ENCODE assay signal across 23 cellular contexts in genomic region chr9:136316271-136316751, GRCh38. TPM values are rescaled to one million over a fixed set of nuclear protein-coding genes. Genes with fewer than 3 reads are reported as not detected.
A peak's percentile ranks its signal among the peaks of the same experiment; 100 is the strongest.
DNase-seq lines count a peak whose midpoint lies in the region; ATAC-seq and TF ChIP-seq lines count a peak whose summit lies in the region.
"Had no signal": no experiment of that assay in that cellular context is flagged by ENCODE, and none has a peak within 500 bp of the region (broad histone marks: within the 10 kb centered on the region; RNA-seq: fewer than 3 reads in every experiment).

No MANE protein-coding gene starts in this region.

- no peaks in the 10 kb centered on the region for H3K27me3 Mint-ChIP-seq in activated CD4-positive, alpha-beta T cell treated with anti-CD3 and anti-CD28 coated beads, Interleukin-2, amount 10 ng/mL, durations not matched to agents 7 days and 5 days
- peaks cover 2% of the 10 kb centered on the region for H3K27me3 Mint-ChIP-seq in T-helper 2 cell treated with Interferon-gamma antibody and Interleukin-4, amounts not matched to agents 5 μg/mL and 100 μg/mL, for 36 hours (ENCODE audit: low read depth)
- H3K27me3 Mint-ChIP-seq in effector memory CD8-positive, alpha-beta T cell = no peaks in the 10 kb centered on the region

- no peaks in the 10 kb centered on the region for H3K36me3 Mint-ChIP-seq in activated CD4-positive, alpha-beta T cell treated with anti-CD3 and anti-CD28 coated beads, Interleukin-2, amount 10 ng/mL, durations not matched to agents 7 days and 5 days (ENCODE audit: low read depth)
- no peaks in the 10 kb centered on the region for H3K36me3 Mint-ChIP-seq in T-helper 2 cell treated with Interferon-gamma antibody and Interleukin-4, amounts not matched to agents 5 μg/mL and 100 μg/mL, for 36 hours (ENCODE audit: low read depth)
- peaks cover 25% of the 10 kb centered on the region for H3K36me3 Mint-ChIP-seq in effector memory CD8-positive, alpha-beta T cell (ENCODE audit: insufficient read depth)

- no peak for DNase-seq in activated CD4-positive, alpha-beta T cell treated with anti-CD3 and anti-CD28 coated beads, Interleukin-2, amount 10 ng/mL, durations not matched to agents 7 days and 5 days
- DNase-seq in activated CD4-positive, alpha-beta T cell treated with anti-CD3 and anti-CD28 coated beads, Interleukin-2, amount 50 U/mL, for 4 hours = no peak
- DNase-seq in T-helper 2 cell treated with Interferon-gamma antibody and Interleukin-4, amounts not matched to agents 5 μg/mL and 100 μg/mL, for 36 hours (ENCODE audit: low spot score) = no peak
- peak; percentile 73 to 82 (median 74) for DNase-seq in effector memory CD8-positive, alpha-beta T cell
- peak; percentile 17 for DNase-seq in stimulated activated CD8-positive, alpha-beta memory T cell treated with anti-CD3 and anti-CD28 coated beads, Interleukin-12 subunit alpha, Interleukin-12 subunit beta, amount 100 ng/mL, for 24 hours (ENCODE audit: extremely low read depth)
- DNase-seq in LoVo (ENCODE audit: low spot score) = no peak
- no peak for DNase-seq in BE2C
- no peak for DNase-seq in PC-9
- DNase-seq: 8988T; activated CD4-positive, alpha-beta T cell treated with anti-CD3 and anti-CD28 coated beads, Interleukin-2, amount 50 U/mL, for 1 hour; esophagus squamous epithelium; kidney glomerular epithelial cell; mammary epithelial cell; NCI-H2107; NCI-H510A treated with DMSO at 0.1 percent for 48 hours; NK-92 treated with Interleukin-12 subunit alpha and Interleukin-12 subunit beta, amount 100 ng/mL, for 24 hours; occipital lobe; upper lobe of right lung had no signal

- H3K27ac ChIP-seq in PC-9 = no peak overlapping the region
- H3K27ac ChIP-seq: esophagus squamous epithelium, SJSA1, upper lobe of right lung had no signal

- H3K9me3 Mint-ChIP-seq in activated CD4-positive, alpha-beta T cell treated with anti-CD3 and anti-CD28 coated beads, Interleukin-2, amount 10 ng/mL, durations not matched to agents 7 days and 5 days = peaks cover 16% of the 10 kb centered on the region
- peaks cover 23% of the 10 kb centered on the region for H3K9me3 Mint-ChIP-seq in T-helper 2 cell treated with Interferon-gamma antibody and Interleukin-4, amounts not matched to agents 5 μg/mL and 100 μg/mL, for 36 hours
- H3K9me3 Mint-ChIP-seq in effector memory CD8-positive, alpha-beta T cell = peaks cover 17 to 22% of the 10 kb centered on the region in 2 donors

- CTCF ChIA-PET in activated CD4-positive, alpha-beta T cell treated with anti-CD3 and anti-CD28 coated beads, Interleukin-2, amount 10 ng/mL, durations not matched to agents 7 days and 5 days (lab: Charles Lee) = no interaction called here
- CTCF ChIA-PET in PC-9 (lab: Charles Lee) = no interaction called here

- no peaks in the 10 kb centered on the region for H4K20me1 ChIP-seq in PC-9 (ENCODE audit: insufficient read depth)

- H3K36me3 ChIP-seq in BE2C (no peaks in the 10 kb centered on the region), PC-9 (ENCODE audit: low read depth) (no peaks in the 10 kb centered on the region)
- H3K36me3 ChIP-seq: adrenal gland, esophagus squamous epithelium, SJSA1, upper lobe of right lung had no signal

- H3K27me3 ChIP-seq in BE2C (no peaks in the 10 kb centered on the region), PC-9 (ENCODE audit: insufficient read depth, low read depth) (peaks cover 7% of the 10 kb centered on the region; the same call in 1 of the 2 replicates)
- H3K27me3 ChIP-seq: adrenal gland, SJSA1 had no signal

- H3K4me1 Mint-ChIP-seq in activated CD4-positive, alpha-beta T cell treated with anti-CD3 and anti-CD28 coated beads, Interleukin-2, amount 10 ng/mL, durations not matched to agents 7 days and 5 days = no peaks in the 10 kb centered on the region
- H3K4me1 Mint-ChIP-seq in T-helper 2 cell treated with Interferon-gamma antibody and Interleukin-4, amounts not matched to agents 5 μg/mL and 100 μg/mL, for 36 hours (ENCODE audit: low read depth) = no peaks in the 10 kb centered on the region
- peaks cover 16 to 20% of the 10 kb centered on the region in 2 donors for H3K4me1 Mint-ChIP-seq in effector memory CD8-positive, alpha-beta T cell (ENCODE audit: low read depth in 2 of 2)

- BruUV-seq in PC-9 (replicated peaks; lab: Mats Ljungman, UMichigan) = no TSS peak

- peak overlapping the region; percentile 43 for H3K27ac Mint-ChIP-seq in activated CD4-positive, alpha-beta T cell treated with anti-CD3 and anti-CD28 coated beads, Interleukin-2, amount 10 ng/mL, durations not matched to agents 7 days and 5 days
- peak overlapping the region; percentile 23 for H3K27ac Mint-ChIP-seq in T-helper 2 cell treated with Interferon-gamma antibody and Interleukin-4, amounts not matched to agents 5 μg/mL and 100 μg/mL, for 36 hours
- peak overlapping the region; percentile 99 for H3K27ac Mint-ChIP-seq in effector memory CD8-positive, alpha-beta T cell
- H3K27ac Mint-ChIP-seq: T-helper 1 cell treated with Interleukin-12 subunit alpha and Interleukin-12 subunit beta and Interleukin-4 antibody, amounts not matched to agents 30 μg/mL and 1 μg/mL, for 36 hours had no signal

- H3F3A ChIP-seq in PC-9 (ENCODE audit: insufficient read depth, low read depth) = no peaks in the 10 kb centered on the region

- H3K79me2 ChIP-seq in PC-9 (ENCODE audit: low read depth) = no peaks in the 10 kb centered on the region

- H3K4me2 ChIP-seq in PC-9 = no peak overlapping the region
- H3K4me2 ChIP-seq: smooth muscle cell had no signal

- H3K9me3 ChIP-seq in BE2C (peaks cover 13% of the 10 kb centered on the region), PC-9 (ENCODE audit: insufficient read depth, low read depth) (no peaks in the 10 kb centered on the region)
- H3K9me3 ChIP-seq: adrenal gland, upper lobe of right lung had no signal

- H3K4me3 ChIP-seq in BE2C (ENCODE audit: low read depth, low read length) (no peak overlapping the region), PC-9 (no peak overlapping the region)
- H3K4me3 ChIP-seq: adrenal gland, esophagus squamous epithelium, SJSA1, smooth muscle cell, upper lobe of right lung had no signal

- ATAC-seq in effector memory CD8-positive, alpha-beta T cell (replicated peaks) = peak; percentile 76
- ATAC-seq: upper lobe of right lung had no signal

- H2AFZ ChIP-seq in PC-9 = no peak overlapping the region

- H3K4me1 ChIP-seq in BE2C = no peaks in the 10 kb centered on the region
- H3K4me1 ChIP-seq in PC-9 (replicated peaks; ENCODE audit: insufficient read depth) = peaks cover 7% of the 10 kb centered on the region
- H3K4me1 ChIP-seq: SJSA1, upper lobe of right lung had no signal

- TF ChIP-seq CTCF in BE2C (IDR thresholded peaks at IDR 0.05; ENCODE audit: low read depth, low read length) = no peak
- no peak for TF ChIP-seq CTCF in PC-9 (conservative IDR thresholded peaks at IDR 0.05)

- no peak overlapping the region for H3K4me3 Mint-ChIP-seq in activated CD4-positive, alpha-beta T cell treated with anti-CD3 and anti-CD28 coated beads, Interleukin-2, amount 10 ng/mL, durations not matched to agents 7 days and 5 days
- H3K4me3 Mint-ChIP-seq in T-helper 2 cell treated with Interferon-gamma antibody and Interleukin-4, amounts not matched to agents 5 μg/mL and 100 μg/mL, for 36 hours = no peak overlapping the region
- peak overlapping the region; percentile 65 to 71 for H3K4me3 Mint-ChIP-seq in effector memory CD8-positive, alpha-beta T cell
- H3K4me3 Mint-ChIP-seq: T-helper 1 cell treated with Interleukin-12 subunit alpha and Interleukin-12 subunit beta and Interleukin-4 antibody, amounts not matched to agents 30 μg/mL and 1 μg/mL, for 36 hours had no signal

- no peaks in the 10 kb centered on the region for H3K9me2 ChIP-seq in PC-9 (ENCODE audit: insufficient read depth)

- intact Hi-C loops in PC-9 (cut with micrococcal nuclease; ENCODE audit: unreplicated experiment) = loop anchor here (10.0 kb wide), 1 partner anchor 318 kb away; no protein-coding TSS in a partner anchor

- POLR2A ChIA-PET in activated CD4-positive, alpha-beta T cell treated with anti-CD3 and anti-CD28 coated beads, Interleukin-2, amount 10 ng/mL, durations not matched to agents 7 days and 5 days (lab: Charles Lee) = no interaction called here
- POLR2A ChIA-PET in PC-9 (lab: Charles Lee; ENCODE audit: unreplicated experiment) = no interaction called here

RNA-seq across cellular contexts. Expression of gene GPSM1, which starts 11.0 kb away (rescaled TPM):
- total RNA-seq in activated CD4-positive, alpha-beta T cell treated with anti-CD3 and anti-CD28 coated beads, Interleukin-2, amount 10 ng/mL, durations not matched to agents 7 days and 5 days = 1 to 10 TPM; 2.7 to 2.9 TPM
- 131 TPM for polyA plus RNA-seq in BE2C (2012; ENCODE audit: insufficient read depth, insufficient read length, low read depth)
- total RNA-seq in PC-9 (2021) = 5.5 and 9.5 TPM in 2 replicates

RNA-seq across cellular contexts. Expression of gene CCDC187, which starts 12.4 kb away (rescaled TPM):
- not detected for total RNA-seq in activated CD4-positive, alpha-beta T cell treated with anti-CD3 and anti-CD28 coated beads, Interleukin-2, amount 10 ng/mL, durations not matched to agents 7 days and 5 days
- polyA plus RNA-seq in BE2C (2012; ENCODE audit: insufficient read depth, insufficient read length, low read depth) = not detected
- 2.7 and 5.2 TPM in 2 replicates for total RNA-seq in PC-9 (2021)
- total RNA-seq: esophagus squamous epithelium, renal cortical epithelial cell, SJSA1, smooth muscle cell had no signal
- polyA plus RNA-seq: mammary epithelial cell had no signal

RNA-seq across cellular contexts. Expression of gene DNLZ, which starts 47.2 kb away (rescaled TPM):
- 10 to 100 TPM; 13.1 to 14.6 TPM for total RNA-seq in activated CD4-positive, alpha-beta T cell treated with anti-CD3 and anti-CD28 coated beads, Interleukin-2, amount 10 ng/mL, durations not matched to agents 7 days and 5 days
- polyA plus RNA-seq in BE2C (2012; ENCODE audit: insufficient read depth, insufficient read length, low read depth) = 95.7 TPM
- 9.1 and 19.1 TPM in 2 replicates for total RNA-seq in PC-9 (2021)

RNA-seq across cellular contexts. Expression of gene CARD9, which starts 57.2 kb away (rescaled TPM):
- total RNA-seq in activated CD4-positive, alpha-beta T cell treated with anti-CD3 and anti-CD28 coated beads, Interleukin-2, amount 10 ng/mL, durations not matched to agents 7 days and 5 days = under 1 TPM; 0.44 to 0.69 TPM
- polyA plus RNA-seq in BE2C (2012; ENCODE audit: insufficient read depth, insufficient read length, low read depth) = 47.9 TPM
- 13.6 and 14.0 TPM in 2 replicates for total RNA-seq in PC-9 (2021)

Comparison
In these comparisons a context has a peak if more than half of its experiments do, and no peak if none do; other contexts are left out.
1. DNase-seq: peak in effector memory CD8-positive, alpha-beta T cell (3 of 3) and stimulated activated CD8-positive, alpha-beta memory T cell treated with anti-CD3 and anti-CD28 coated beads, Interleukin-12 subunit alpha, Interleukin-12 subunit beta, amount 100 ng/mL, for 24 hours (single experiment); none in activated CD4-positive, alpha-beta T cell treated with anti-CD3 and anti-CD28 coated beads, Interleukin-2, amount 10 ng/mL, durations not matched to agents 7 days and 5 days (single experiment), activated CD4-positive, alpha-beta T cell treated with anti-CD3 and anti-CD28 coated beads, Interleukin-2, amount 50 U/mL, for 4 hours (0 of 2), T-helper 2 cell treated with Interferon-gamma antibody and Interleukin-4, amounts not matched to agents 5 μg/mL and 100 μg/mL, for 36 hours (single experiment), LoVo (single experiment), BE2C (single experiment) and PC-9 (0 of 2).
2. H3K27ac Mint-ChIP-seq: peak in every context shown above with its lines; median percentile 99 in effector memory CD8-positive, alpha-beta T cell; 43 in activated CD4-positive, alpha-beta T cell treated with anti-CD3 and anti-CD28 coated beads, Interleukin-2, amount 10 ng/mL, durations not matched to agents 7 days and 5 days; 23 in T-helper 2 cell treated with Interferon-gamma antibody and Interleukin-4, amounts not matched to agents 5 μg/mL and 100 μg/mL, for 36 hours.
3. H3K4me3 Mint-ChIP-seq: peak in effector memory CD8-positive, alpha-beta T cell (2 of 2); none in activated CD4-positive, alpha-beta T cell treated with anti-CD3 and anti-CD28 coated beads, Interleukin-2, amount 10 ng/mL, durations not matched to agents 7 days and 5 days (single experiment) and T-helper 2 cell treated with Interferon-gamma antibody and Interleukin-4, amounts not matched to agents 5 μg/mL and 100 μg/mL, for 36 hours (single experiment).